In genomic region chr3:58628823-58629562, GRCh38 we compare ENCODE assay signal across 11 cellular contexts. TPM values are rescaled to one million over a fixed set of nuclear protein-coding genes. Genes with fewer than 3 reads are reported as not detected.
DNase-seq lines count a peak whose midpoint lies in the region; ATAC-seq, FAIRE-seq and TF ChIP-seq lines count a peak whose summit lies in the region.
"Had no signal": no experiment of that assay in that cellular context is flagged by ENCODE, and none has a peak within 500 bp of the region (broad histone marks: within the 10 kb centered on the region; RNA-seq: fewer than 3 reads in every experiment).

No MANE protein-coding gene starts in this region.

- H3K27me3 ChIP-seq in ACC112 (ENCODE audit: insufficient read depth, low read length) (no peaks in the 10 kb centered on the region), mucosa of rectum (ENCODE audit: control insufficient read depth in 2 of 2, insufficient read depth in 2 of 2, low read length in 2 of 2) (no peaks in the 10 kb centered on the region)

- DNase-seq in NCI-H1694 treated with DMSO at 0.1 percent for 48 hours (lab: John Stamatoyannopoulos, UW) (peak; percentile 33), occipital lobe (lab: John Stamatoyannopoulos, UW) (no peak), H54 (ENCODE audit: insufficient read length, low spot score) (no peak), NCI-H226 (no peak)
- DNase-seq: activated naive CD4-positive, alpha-beta T cell treated with anti-CD3 and anti-CD28 coated beads for 36 hours had no signal

- no peak for ATAC-seq in GM18868 (IDR thresholded peaks at IDR 0.05; ENCODE audit: unreplicated experiment)

- H3K9me3 ChIP-seq in mucosa of rectum (ENCODE audit: control insufficient read depth in 2 of 2, low read length in 2 of 2) = no peaks in the 10 kb centered on the region

- H3K79me2 ChIP-seq in ACC112 (ENCODE audit: control insufficient read depth, insufficient read depth, low read length, unreplicated experiment) = no peaks in the 10 kb centered on the region

- H3K36me3 ChIP-seq in ACC112 (ENCODE audit: insufficient read depth, low read length) (no peaks in the 10 kb centered on the region), mucosa of rectum (ENCODE audit: control insufficient read depth in 2 of 2, insufficient read depth in 2 of 2, low read length in 2 of 2) (peaks cover 7% of the 10 kb centered on the region in 2 donors)

- FAIRE-seq in endometrium (lab: Jason Lieb, UNC) = peak; percentile 76
- FAIRE-seq in H54 (lab: Jason Lieb, UNC) = no peak
- FAIRE-seq: GM19239 had no signal

- H3K9ac ChIP-seq in mucosa of rectum (ENCODE audit: low read depth in 1 of 2, low read length in 2 of 2) = peak overlapping the region; percentile 36 to 38

- TF ChIP-seq POLR2A in H54 (IDR thresholded peaks at IDR 0.05; ENCODE audit: low read depth, low read length) = no peak

- H3K27ac ChIP-seq in ACC112 (ENCODE audit: low read depth, low read length) (peak overlapping the region; percentile 78), mucosa of rectum (ENCODE audit: low read depth in 2 of 2, low read length in 2 of 2) (peak overlapping the region; percentile 86 to 90)

- peak overlapping the region; percentile 45; the same call in 1 of the 2 replicates for H3K4me3 ChIP-seq in ACC112 (ENCODE audit: low read depth, low read length)
- peak overlapping the region; percentile 23 to 34 for H3K4me3 ChIP-seq in mucosa of rectum (ENCODE audit: low read length in 2 of 2)

- H3K4me1 ChIP-seq in ACC112 (ENCODE audit: control insufficient read depth, insufficient read depth, low read length, unreplicated experiment) (peaks cover 30% of the 10 kb centered on the region), mucosa of rectum (ENCODE audit: control insufficient read depth in 2 of 2, insufficient read depth in 2 of 2, low read length in 2 of 2) (peaks cover 32 to 50% of the 10 kb centered on the region in 2 donors)

- peak overlapping the region; percentile 87 for H2AFZ ChIP-seq in ACC112 (ENCODE audit: low read length, unreplicated experiment)

RNA-seq across cellular contexts. Expression of gene FAM3D, which starts 37.6 kb away (rescaled TPM):
- total RNA-seq in occipital lobe = not detected
- total RNA-seq: activated naive CD4-positive, alpha-beta T cell treated with anti-CD3 and anti-CD28 coated beads for 36 hours; SK-MEL-5 had no signal

RNA-seq across cellular contexts. Expression of gene FAM107A, which starts 51.8 kb away (rescaled TPM):
- total RNA-seq in occipital lobe = 24.8 TPM
- total RNA-seq: activated naive CD4-positive, alpha-beta T cell treated with anti-CD3 and anti-CD28 coated beads for 36 hours; SK-MEL-5 had no signal
